Comparison of ENCODE assay signal across 8 cellular contexts in the genomic region with DNA sequence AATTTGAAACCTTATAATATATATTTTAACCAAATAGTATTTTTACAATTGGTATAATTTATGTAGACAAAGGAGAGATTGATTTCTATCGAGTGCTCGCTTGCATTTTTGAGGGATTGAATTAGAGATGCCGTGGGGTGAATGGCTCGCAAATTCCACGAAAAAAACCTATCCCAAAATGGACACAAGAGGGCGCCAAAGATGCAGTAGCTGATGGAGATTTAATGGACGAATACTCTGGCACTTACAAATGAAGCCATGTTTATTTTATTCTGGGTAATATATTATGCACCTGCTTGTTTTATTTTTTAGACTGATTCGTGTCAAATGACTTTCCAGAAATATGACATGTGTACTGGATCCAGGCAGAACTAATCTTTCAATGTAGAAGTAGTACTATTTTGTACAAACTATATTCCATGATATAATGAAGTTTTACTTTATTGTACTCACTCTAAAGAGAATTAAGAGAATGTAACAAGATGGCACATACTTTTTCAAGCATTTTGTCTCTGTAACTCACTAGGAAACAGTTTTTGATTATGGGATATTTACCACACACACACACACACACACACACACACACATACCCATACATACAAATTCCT.
A peak's percentile ranks its signal among the peaks of the same experiment; 100 is the strongest.
DNase-seq lines count a peak whose midpoint lies in the region; ATAC-seq, FAIRE-seq and TF ChIP-seq lines count a peak whose summit lies in the region.

No MANE protein-coding gene starts in this region.

- TF ChIP-seq CTCF in activated B cell treated with CpG ODN at 0.5 μM for 24 hours (IDR thresholded peaks at IDR 0.05): no peak
- TF ChIP-seq CTCF in suprapubic skin (IDR thresholded peaks at IDR 0.05): peak; percentile 45 to 78

- no peak overlapping the region for H3K4me3 Mint-ChIP-seq in activated B cell treated with CpG ODN at 0.5 μM for 24 hours

- DNase-seq in DMS79 (lab: John Stamatoyannopoulos, UW): peak; percentile 24
- DNase-seq in H54 (ENCODE audit: insufficient read length, low spot score): no peak
- peak; percentile 62 to 67 for DNase-seq in NCI-H2081 (lab: John Stamatoyannopoulos, UW)
- DNase-seq in activated B cell treated with CpG ODN at 0.5 μM for 24 hours: no peak
- DNase-seq in dermis blood vessel endothelial cell: peak; percentile 74
- DNase-seq in mucosa of gallbladder (ENCODE audit: low spot score): peak; percentile 54
- DNase-seq in suprapubic skin (ENCODE audit: low spot score in 2 of 2): no peak

- FAIRE-seq in H54 (lab: Jason Lieb, UNC): peak; percentile 66

- TF ChIP-seq EP300 in suprapubic skin (IDR thresholded peaks at IDR 0.05): no peak

- no peaks in the 10 kb centered on the region for H3K4me1 Mint-ChIP-seq in activated B cell treated with CpG ODN at 0.5 μM for 24 hours

- ATAC-seq in activated B cell treated with CpG ODN at 0.5 μM for 24 hours (ENCODE audit: low read depth): peak; percentile 52
- no peak for ATAC-seq in GM21528 (IDR thresholded peaks at IDR 0.05; ENCODE audit: low FRiP score, unreplicated experiment)

- TF ChIP-seq POLR2A in H54 (IDR thresholded peaks at IDR 0.05; ENCODE audit: low read depth, low read length) (no peak), suprapubic skin (IDR thresholded peaks at IDR 0.05) (no peak)

- intact Hi-C loops in activated B cell treated with CpG ODN at 0.5 μM for 24 hours (cut with micrococcal nuclease): loop anchor here (1.0 kb wide), 2 partner anchors 1177 to 1430 kb away; no protein-coding TSS in a partner anchor

- H3K27ac Mint-ChIP-seq in activated B cell treated with CpG ODN at 0.5 μM for 24 hours: no peak overlapping the region

- 3% methylated on average over 8 of the region's 8 CpGs for WGBS in suprapubic skin

- no peaks in the 10 kb centered on the region for H3K9me3 Mint-ChIP-seq in activated B cell treated with CpG ODN at 0.5 μM for 24 hours

- H3K27me3 ChIP-seq in suprapubic skin: peaks cover 5% of the 10 kb centered on the region

- CTCF ChIA-PET in activated B cell treated with CpG ODN at 0.5 μM for 24 hours (lab: Charles Lee): interaction anchor here (0.8 to 1.6 kb wide), 7 partner anchors 8 to 1429 kb away, joined by 3 to 8 read pairs (median 4); no protein-coding TSS in a partner anchor

- H3K9me3 ChIP-seq in suprapubic skin: no peaks in the 10 kb centered on the region

- no peak overlapping the region for H3K4me3 ChIP-seq in suprapubic skin

- H3K36me3 Mint-ChIP-seq in activated B cell treated with CpG ODN at 0.5 μM for 24 hours (ENCODE audit: low read depth): no peaks in the 10 kb centered on the region

- POLR2A ChIA-PET in activated B cell treated with CpG ODN at 0.5 μM for 24 hours (lab: Charles Lee): no interaction called here

- no peak overlapping the region for H3K27ac ChIP-seq in suprapubic skin

- no peaks in the 10 kb centered on the region for H3K4me1 ChIP-seq in suprapubic skin

- H3K36me3 ChIP-seq in suprapubic skin: no peaks in the 10 kb centered on the region

- H3K27me3 Mint-ChIP-seq in activated B cell treated with CpG ODN at 0.5 μM for 24 hours: peaks cover 10% of the 10 kb centered on the region

Comparison
In these comparisons a context has a peak if more than half of its experiments do, and no peak if none do; other contexts are left out.
1. DNase-seq: peak in DMS79 (single experiment), NCI-H2081 (2 of 2), dermis blood vessel endothelial cell (single experiment) and mucosa of gallbladder (single experiment); none in H54 (single experiment), activated B cell treated with CpG ODN at 0.5 μM for 24 hours (single experiment) and suprapubic skin (0 of 2).